24 cellular contexts compared by ENCODE assay signal in genomic region chr4:125115941-125116340, GRCh38.
DNase-seq lines count a peak whose midpoint lies in the region; ATAC-seq, FAIRE-seq and TF ChIP-seq lines count a peak whose summit lies in the region.
"Had no signal": no experiment of that assay in that cellular context is flagged by ENCODE, and none has a peak within 500 bp of the region (broad histone marks: within the 10 kb centered on the region; RNA-seq: fewer than 3 reads in every experiment).

No MANE protein-coding gene starts in this region.

- peak; percentile 71 to 86; a peak in 5 of 6 replicates for ATAC-seq in A549
- peak; percentile 93 for ATAC-seq in SK-N-SH treated with all-trans-retinoic acid at 6 μM for 48 hours
- no peak for ATAC-seq in HG02840 (IDR thresholded peaks at IDR 0.05; ENCODE audit: low FRiP score, unreplicated experiment)
- no peak for ATAC-seq in GM19395 (IDR thresholded peaks at IDR 0.05; ENCODE audit: unreplicated experiment)
- ATAC-seq: heart right ventricle; K562; right cardiac atrium; stimulated activated effector memory CD8-positive, alpha-beta T cell treated with anti-CD3 and anti-CD28 coated beads, Interleukin-12 subunit alpha, Interleukin-12 subunit beta, amount 100 ng/mL, for 72 hours had no signal

- peak overlapping the region; percentile 42 for H3K4me2 ChIP-seq in A549

- CTCF ChIA-PET in A549 (lab: Yijun Ruan, JAX), result no interaction called here

- no peak for TF ChIP-seq RAD21 in A549 (conservative IDR thresholded peaks at IDR 0.05 in 1 of 2, IDR thresholded peaks at IDR 0.05 in 1 of 2)

- peaks cover 11% of the 10 kb centered on the region; the same call in 2 of the 3 replicates for H3K4me1 ChIP-seq in A549
- H3K4me1 ChIP-seq: heart right ventricle, tibial artery had no signal

- DNase-seq in A549 (ENCODE audit: low read depth in 1 of 2, low spot score in 1 of 2) (peak; percentile 2 to 34), HS-5 (ENCODE audit: low read depth) (peak; percentile 50), fibroblast of mammary gland (ENCODE audit: low read depth) (peak; percentile 70), midbrain (lab: John Stamatoyannopoulos, UW) (no peak), NCI-H1694 treated with DMSO at 0.1 percent for 48 hours (lab: John Stamatoyannopoulos, UW) (no peak)
- DNase-seq: activated CD4-positive, alpha-beta T cell treated with anti-CD3 and anti-CD28 coated beads, Interleukin-2, amount 10 ng/mL, durations not matched to agents 24 days and 14 days; activated CD8-positive, alpha-beta memory T cell treated with anti-CD3 and anti-CD28 coated beads, Interleukin-2, amount 50 U/mL, for 4 hours; activated gamma-delta T cell treated with Interleukin-2 at 50 U/mL for 16 hours; dorsolateral prefrontal cortex; heart right ventricle; immature natural killer cell; NCI-H1092; NCI-H2107; NCI-H748 treated with DMSO at 0.1 percent for 48 hours; occipital lobe; right cardiac atrium; stimulated activated CD4-positive, alpha-beta T cell treated with anti-CD3 and anti-CD28 coated beads, Interleukin-15, amount 100 ng/mL, for 24 hours; tibial artery had no signal

- H3K9me3 ChIP-seq in A549, result no peaks in the 10 kb centered on the region
- H3K9me3 ChIP-seq: heart right ventricle, tibial artery had no signal

- TF ChIP-seq POLR2A in A549 (IDR thresholded peaks at IDR 0.05; ENCODE audit: low read length), result no peak

- no peak for TF ChIP-seq EP300 in A549 (IDR thresholded peaks at IDR 0.05)

- TF ChIP-seq CTCF in A549 (IDR thresholded peaks at IDR 0.05) (no peak), fibroblast of mammary gland (conservative IDR thresholded peaks at IDR 0.05; ENCODE audit: control insufficient read depth, insufficient read depth, low read depth, low read length) (no peak)

- no peak overlapping the region for H3K27ac ChIP-seq in A549
- H3K27ac ChIP-seq: dorsolateral prefrontal cortex, heart right ventricle, tibial artery had no signal

- 11% methylated on average over 5 of the region's 5 CpGs for WGBS in A549 (ENCODE audit: missing lambda C conversion rate)

- H3K4me3 ChIP-seq in A549, result no peak overlapping the region
- no peak overlapping the region for H3K4me3 ChIP-seq in fibroblast of mammary gland (ENCODE audit: control insufficient read depth, low read depth, low read length)
- H3K4me3 ChIP-seq: dorsolateral prefrontal cortex, heart right ventricle, K562, tibial artery had no signal

- POLR2A ChIA-PET in A549 (lab: Yijun Ruan, JAX), result no interaction called here

- FAIRE-seq in A549 (lab: Jason Lieb, UNC), result no peak
- FAIRE-seq: A204.1, K562 had no signal

TF ChIP-seq in A549, 52 proteins besides CTCF, POLR2A, EP300 and RAD21:
- peak; percentile 25; the same call in 1 of the 2 replicates for TF ChIP-seq FOSL2 (IDR thresholded peaks at IDR 0.05)
- TF ChIP-seq FOSL2 (CRISPR knock-in tag; IDR thresholded peaks at IDR 0.05), result peak; percentile 57; the same call in 1 of the 2 replicates
- no peak for TF ChIP-seq SMC3 (IDR thresholded peaks at IDR 0.05)

TF ChIP-seq in SK-N-SH treated with all-trans-retinoic acid at 6 μM for 48 hours, 23 proteins besides CTCF, POLR2A, EP300 and RAD21:
- TF ChIP-seq CSDC2 (CRISPR knock-in tag; IDR thresholded peaks at IDR 0.05), result no peak
- no peak for TF ChIP-seq PPARA (CRISPR knock-in tag; IDR thresholded peaks at IDR 0.05; ENCODE audit: borderline replicate concordance)
- TF ChIP-seq, protein P1, sequence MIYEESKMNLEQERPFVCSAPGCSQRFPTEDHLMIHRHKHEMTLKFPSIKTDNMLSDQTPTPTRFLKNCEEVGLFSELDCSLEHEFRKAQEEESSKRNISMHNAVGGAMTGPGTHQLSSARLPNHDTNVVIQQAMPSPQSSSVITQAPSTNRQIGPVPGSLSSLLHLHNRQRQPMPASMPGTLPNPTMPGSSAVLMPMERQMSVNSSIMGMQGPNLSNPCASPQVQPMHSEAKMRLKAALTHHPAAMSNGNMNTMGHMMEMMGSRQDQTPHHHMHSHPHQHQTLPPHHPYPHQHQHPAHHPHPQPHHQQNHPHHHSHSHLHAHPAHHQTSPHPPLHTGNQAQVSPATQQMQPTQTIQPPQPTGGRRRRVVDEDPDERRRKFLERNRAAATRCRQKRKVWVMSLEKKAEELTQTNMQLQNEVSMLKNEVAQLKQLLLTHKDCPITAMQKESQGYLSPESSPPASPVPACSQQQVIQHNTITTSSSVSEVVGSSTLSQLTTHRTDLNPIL (CRISPR knock-in tag; IDR thresholded peaks at IDR 0.05; ENCODE audit: low read depth), result no peak
- no peak for TF ChIP-seq ARNTL (CRISPR knock-in tag; IDR thresholded peaks at IDR 0.05; ENCODE audit: borderline replicate concordance, low read depth)
- no peak for TF ChIP-seq GLIS3 (CRISPR knock-in tag; IDR thresholded peaks at IDR 0.05)
- TF ChIP-seq BACH2 (CRISPR knock-in tag; IDR thresholded peaks at IDR 0.05; ENCODE audit: borderline replicate concordance), result no peak
- no peak for TF ChIP-seq ESRRG (CRISPR knock-in tag; IDR thresholded peaks at IDR 0.05)
- no peak for TF ChIP-seq ZFP30 (CRISPR knock-in tag; IDR thresholded peaks at IDR 0.05)
- TF ChIP-seq ZNF8 (CRISPR knock-in tag; IDR thresholded peaks at IDR 0.05), result no peak
- TF ChIP-seq SNAI2 (CRISPR knock-in tag; IDR thresholded peaks at IDR 0.05), result no peak

Comparison
In these comparisons a context has a peak if more than half of its experiments do, and no peak if none do; other contexts are left out.
1. ATAC-seq: peak in A549 (2 of 2) and SK-N-SH treated with all-trans-retinoic acid at 6 μM for 48 hours (single experiment); none in HG02840 (single experiment) and GM19395 (single experiment).
2. DNase-seq: peak in A549 (2 of 2), HS-5 (single experiment) and fibroblast of mammary gland (single experiment); none in midbrain (single experiment) and NCI-H1694 treated with DMSO at 0.1 percent for 48 hours (single experiment).